In genomic region chrX:63373012-63373411, GRCh38 we compare ENCODE assay signal across 2 cellular contexts. TPM values are rescaled to one million over a fixed set of nuclear protein-coding genes. Genes with fewer than 3 reads are reported as not detected.
DNase-seq lines count a peak whose midpoint lies in the region; ATAC-seq, FAIRE-seq and TF ChIP-seq lines count a peak whose summit lies in the region.
"Not testable (repeated sequence)": the region's sequence is repeated elsewhere in the genome, so short reads cannot be mapped to it uniquely, and the experiment has no call there.

No MANE protein-coding gene starts in this region.

- H3K27ac ChIP-seq in A549; HEK293 (ENCODE audit: extremely low read depth, low read depth, low read length): not testable (repeated sequence)

- not testable (repeated sequence) for ATAC-seq in A549

- not testable (repeated sequence) for H3K36me3 ChIP-seq in HEK293 (ENCODE audit: control insufficient read depth in 2 of 2, insufficient read depth in 1 of 2, low read length in 2 of 2)

- 46% methylated on average over 2 of the region's 3 CpGs for WGBS in A549 (ENCODE audit: missing lambda C conversion rate)

- not testable (repeated sequence) for TF ChIP-seq RAD21 in A549 (conservative IDR thresholded peaks at IDR 0.05 in 1 of 2, IDR thresholded peaks at IDR 0.05 in 1 of 2)

- TF ChIP-seq CTCF in A549 (IDR thresholded peaks at IDR 0.05); HEK293 (tag by site-specific recombination; IDR thresholded peaks at IDR 0.05): not testable (repeated sequence)

- not testable (repeated sequence) for H3K4me3 ChIP-seq in A549; HEK293 (ENCODE audit: low read depth, low read length)

- not testable (repeated sequence) for TF ChIP-seq POLR2A in A549 (IDR thresholded peaks at IDR 0.05; ENCODE audit: low read length)

- FAIRE-seq in A549 (lab: Jason Lieb, UNC), result not testable (repeated sequence)

- POLR2A ChIA-PET in A549 (lab: Yijun Ruan, JAX); HEK293 (lab: Yijun Ruan, JAX): not testable (repeated sequence)

- H3K4me1 ChIP-seq in A549; HEK293 (ENCODE audit: control insufficient read depth, insufficient read depth, low read length): not testable (repeated sequence)

- TF ChIP-seq EP300 in A549 (IDR thresholded peaks at IDR 0.05), result not testable (repeated sequence)

- not testable (repeated sequence) for H3K4me2 ChIP-seq in A549

- not testable (repeated sequence) for H3K9me3 ChIP-seq in A549; HEK293 (ENCODE audit: control insufficient read depth, insufficient read depth, low read depth, low read length)

- CTCF ChIA-PET in A549 (lab: Yijun Ruan, JAX); HEK293 (lab: Yijun Ruan, JAX): not testable (repeated sequence)

- DNase-seq in A549 (ENCODE audit: low read depth in 1 of 2, low spot score in 1 of 2), result not testable (repeated sequence)

TF ChIP-seq in A549, 52 proteins besides CTCF, POLR2A, EP300 and RAD21:
- TF ChIP-seq ZC3H11A (IDR thresholded peaks at IDR 0.05), result peak; percentile 54

TF ChIP-seq in HEK293, 187 proteins besides CTCF, POLR2A, EP300 and RAD21 (continues in another document):
- TF ChIP-seq ZNF664 (tag by site-specific recombination; IDR thresholded peaks at IDR 0.05) (peak; percentile 43; the same call in 1 of the 2 replicates), ZNF510 (tag by site-specific recombination; IDR thresholded peaks at IDR 0.05; ENCODE audit: insufficient replicate concordance) (peak; percentile 53), ZBTB11 (tag by site-specific recombination; conservative IDR thresholded peaks at IDR 0.05; ENCODE audit: low read depth) (peak; percentile 77), ZNF623 (tag by site-specific recombination; IDR thresholded peaks at IDR 0.05) (peak; percentile 45), GLI2 (tag by site-specific recombination; IDR thresholded peaks at IDR 0.05; ENCODE audit: borderline replicate concordance, low read depth) (peak; percentile 39; the same call in 1 of the 2 replicates), ZNF555 (tag by site-specific recombination; conservative IDR thresholded peaks at IDR 0.05) (peak; percentile 78), ZNF518A (tag by site-specific recombination; conservative IDR thresholded peaks at IDR 0.05; ENCODE audit: low read depth) (peak; percentile 70; the same call in 1 of the 2 replicates), ZNF426 (tag by site-specific recombination; IDR thresholded peaks at IDR 0.05) (peak; percentile 78), ZXDB (tag by site-specific recombination; IDR thresholded peaks at IDR 0.05) (0 out of 2 replicates have a peak, but pooled peaks have one; percentile 36), ZNF529 (tag by site-specific recombination; IDR thresholded peaks at IDR 0.05; ENCODE audit: insufficient replicate concordance) (peak; percentile 47), ZNF140 (tag by site-specific recombination; IDR thresholded peaks at IDR 0.05) (peak; percentile 73; the same call in 1 of the 2 replicates), ZBTB8A (tag by site-specific recombination; IDR thresholded peaks at IDR 0.05) (peak; percentile 39; the same call in 1 of the 2 replicates), ZNF394 (tag by site-specific recombination; IDR thresholded peaks at IDR 0.05; ENCODE audit: borderline replicate concordance) (peak; percentile 79; the same call in 1 of the 2 replicates), ZNF654 (tag by site-specific recombination; IDR thresholded peaks at IDR 0.05; ENCODE audit: low read depth) (0 out of 2 replicates have a peak, but pooled peaks have one; percentile 10), ZNF433 (tag by site-specific recombination; IDR thresholded peaks at IDR 0.05; ENCODE audit: low read depth) (0 out of 2 replicates have a peak, but pooled peaks have one; percentile 62)

RNA-seq across cellular contexts. Expression of gene SPIN4, which starts 21.9 kb away (rescaled TPM):
- polyA plus RNA-seq in A549 (2011; rRNA removed) (9.6 and 13.7 TPM in 2 replicates), A549 (2017; fragmentation: RNase III; extraction: RNeasy Plus Mini Kit Qiagen cat#74134 plus additional on column Dnase treatment) (8.1 to 9.2 TPM (median 8.8 TPM) in 3 replicates)
- 3.8 and 4.3 TPM in 2 replicates for polyA plus RNA-seq in A549 (2012; cell fraction: cytosol; rRNA removed)
- polyA plus RNA-seq in A549 (2012; cell fraction: nucleus; rRNA removed), result 3.0 and 3.9 TPM in 2 replicates
- 6.5 and 7.3 TPM in 2 replicates for polyA minus RNA-seq in A549 (2011; rRNA and poly(A)+ RNA removed)
